In genomic region chr13:111210488-111210887, GRCh38 we compare ENCODE assay signal across 9 cellular contexts.
DNase-seq lines count a peak whose midpoint lies in the region; ATAC-seq and TF ChIP-seq lines count a peak whose summit lies in the region.
"Had no signal": no experiment of that assay in that cellular context is flagged by ENCODE, and none has a peak within 500 bp of the region (broad histone marks: within the 10 kb centered on the region; RNA-seq: fewer than 3 reads in every experiment).

No MANE protein-coding gene starts in this region.

- no peaks in the 10 kb centered on the region for H3K9me3 Mint-ChIP-seq in neural progenitor cell
- H3K9me3 Mint-ChIP-seq: IgD-negative memory B cell had no signal

- H3K36me3 Mint-ChIP-seq in neural progenitor cell, result peaks cover 10% of the 10 kb centered on the region

- H3F3A ChIP-seq in PC-9 (ENCODE audit: insufficient read depth, low read depth), result no peaks in the 10 kb centered on the region
- H3F3A ChIP-seq in neural progenitor cell (ENCODE audit: low read depth), result peaks cover 34% of the 10 kb centered on the region

- no peaks in the 10 kb centered on the region for H3K36me3 ChIP-seq in PC-9 (ENCODE audit: low read depth)
- H3K36me3 ChIP-seq in neural progenitor cell, result no peaks in the 10 kb centered on the region
- peaks cover 8% of the 10 kb centered on the region for H3K36me3 ChIP-seq in effector memory CD4-positive, alpha-beta T cell (ENCODE audit: control insufficient read depth, insufficient read depth, low read length)

- POLR2A ChIA-PET in PC-9 (lab: Charles Lee; ENCODE audit: unreplicated experiment), result no interaction called here

- H3K4me1 ChIP-seq in PC-9 (replicated peaks; ENCODE audit: insufficient read depth), result no peaks in the 10 kb centered on the region
- H3K4me1 ChIP-seq in neural progenitor cell, result peaks cover 61% of the 10 kb centered on the region
- no peaks in the 10 kb centered on the region for H3K4me1 ChIP-seq in effector memory CD4-positive, alpha-beta T cell (ENCODE audit: control insufficient read depth, insufficient read depth, low read length, poor library complexity, severe bottlenecking)

- no peak for TF ChIP-seq CTCF in AG10803 (conservative IDR thresholded peaks at IDR 0.05; ENCODE audit: low read length)
- TF ChIP-seq CTCF in PC-9 (conservative IDR thresholded peaks at IDR 0.05), result no peak
- no peak for TF ChIP-seq CTCF in fibroblast of mammary gland (conservative IDR thresholded peaks at IDR 0.05; ENCODE audit: control insufficient read depth, insufficient read depth, low read depth, low read length)
- no peak for TF ChIP-seq CTCF in neural progenitor cell (IDR thresholded peaks at IDR 0.05)

- H3K4me2 ChIP-seq in PC-9 (no peak overlapping the region), neural progenitor cell (peak overlapping the region; percentile 60)

- peak overlapping the region; percentile 58 for H3K27ac Mint-ChIP-seq in neural progenitor cell

- H3K27me3 ChIP-seq in PC-9 (ENCODE audit: insufficient read depth, low read depth) (no peaks in the 10 kb centered on the region), neural progenitor cell (no peaks in the 10 kb centered on the region)
- no peaks in the 10 kb centered on the region for H3K27me3 ChIP-seq in effector memory CD4-positive, alpha-beta T cell (replicated peaks; ENCODE audit: control insufficient read depth, insufficient read depth, low read length, poor library complexity, severe bottlenecking)

- intact Hi-C loops in PC-9 (cut with micrococcal nuclease; ENCODE audit: unreplicated experiment), result no loop called here

- no peak for ATAC-seq in GM19467 (IDR thresholded peaks at IDR 0.05; ENCODE audit: unreplicated experiment)

- no peak overlapping the region for H2AFZ ChIP-seq in PC-9
- no peak overlapping the region for H2AFZ ChIP-seq in neural progenitor cell (replicated peaks)

- H4K20me1 ChIP-seq in PC-9 (ENCODE audit: insufficient read depth) (peaks cover 31% of the 10 kb centered on the region; the same call in 1 of the 2 replicates), neural progenitor cell (ENCODE audit: low read depth) (peaks cover 91% of the 10 kb centered on the region)

- peaks cover 66% of the 10 kb centered on the region for H3K4me1 Mint-ChIP-seq in neural progenitor cell

- DNase-seq in AG10803 (ENCODE audit: low read depth) (peak; percentile 88), PC-9 (peak; percentile 7 to 31), fibroblast of mammary gland (ENCODE audit: low read depth) (peak; percentile 76), neural progenitor cell (ENCODE audit: low spot score) (peak; percentile 45)
- DNase-seq in stimulated activated CD4-positive, alpha-beta T cell treated with anti-CD3 and anti-CD28 coated beads, Interleukin-15, amount 100 ng/mL, for 24 hours, result no peak
- DNase-seq in activated T-cell treated with anti-CD3 and anti-CD28 coated beads, Interleukin-2, amount 50 U/mL, for 1 hour, result no peak
- DNase-seq in effector memory CD4-positive, alpha-beta T cell, result no peak

- H3K27ac ChIP-seq in PC-9 (no peak overlapping the region), neural progenitor cell (peak overlapping the region; percentile 78)
- no peak overlapping the region for H3K27ac ChIP-seq in effector memory CD4-positive, alpha-beta T cell (ENCODE audit: insufficient read depth, low read length, poor library complexity, severe bottlenecking)

- H3K4me3 ChIP-seq in AG10803 (ENCODE audit: low read length), result peak overlapping the region; percentile 41
- no peak overlapping the region for H3K4me3 ChIP-seq in PC-9
- H3K4me3 ChIP-seq in fibroblast of mammary gland (ENCODE audit: control insufficient read depth, low read depth, low read length), result peak overlapping the region; percentile 40
- no peak overlapping the region for H3K4me3 ChIP-seq in neural progenitor cell
- no peak overlapping the region for H3K4me3 ChIP-seq in effector memory CD4-positive, alpha-beta T cell (ENCODE audit: insufficient read depth, low read depth, low read length, poor library complexity, severe bottlenecking)

- H3K27me3 Mint-ChIP-seq in neural progenitor cell (ENCODE audit: insufficient read depth, low read depth), result peaks cover 2% of the 10 kb centered on the region
- H3K27me3 Mint-ChIP-seq: IgD-negative memory B cell had no signal

- peak overlapping the region; percentile 46 for H3K4me3 Mint-ChIP-seq in neural progenitor cell
- H3K4me3 Mint-ChIP-seq: IgD-negative memory B cell had no signal

- no peak overlapping the region for H3K9ac ChIP-seq in neural progenitor cell

- H3K79me2 ChIP-seq in PC-9 (ENCODE audit: low read depth) (peaks cover 35% of the 10 kb centered on the region; the same call in 1 of the 2 replicates), neural progenitor cell (ENCODE audit: low read depth) (peaks cover 97% of the 10 kb centered on the region)

- no peaks in the 10 kb centered on the region for H3K9me2 ChIP-seq in PC-9 (ENCODE audit: insufficient read depth)

- BruUV-seq in PC-9 (replicated peaks; lab: Mats Ljungman, UMichigan), result no TSS peak

- no peaks in the 10 kb centered on the region for H3K9me3 ChIP-seq in PC-9 (ENCODE audit: insufficient read depth, low read depth)
- H3K9me3 ChIP-seq in neural progenitor cell (ENCODE audit: low read depth), result no peaks in the 10 kb centered on the region
- H3K9me3 ChIP-seq in effector memory CD4-positive, alpha-beta T cell (ENCODE audit: control insufficient read depth, low read length), result no peaks in the 10 kb centered on the region

- CTCF ChIA-PET in PC-9 (lab: Charles Lee), result interaction anchor here (0.7 kb wide), 1 partner anchor 11 kb away, joined by 19 read pairs; no protein-coding TSS in a partner anchor

Comparison
In these comparisons a context has a peak if more than half of its experiments do, and no peak if none do; other contexts are left out.
1. DNase-seq: peak in AG10803 (single experiment), PC-9 (2 of 2), fibroblast of mammary gland (single experiment) and neural progenitor cell (single experiment); none in stimulated activated CD4-positive, alpha-beta T cell treated with anti-CD3 and anti-CD28 coated beads, Interleukin-15, amount 100 ng/mL, for 24 hours (single experiment), activated T-cell treated with anti-CD3 and anti-CD28 coated beads, Interleukin-2, amount 50 U/mL, for 1 hour (single experiment) and effector memory CD4-positive, alpha-beta T cell (0 of 3).
2. H3K4me3 ChIP-seq: peak in AG10803 (single experiment) and fibroblast of mammary gland (single experiment); none in PC-9 (single experiment), neural progenitor cell (single experiment) and effector memory CD4-positive, alpha-beta T cell (single experiment).